1 cellular context compared by ENCODE assay signal in the genomic region with DNA sequence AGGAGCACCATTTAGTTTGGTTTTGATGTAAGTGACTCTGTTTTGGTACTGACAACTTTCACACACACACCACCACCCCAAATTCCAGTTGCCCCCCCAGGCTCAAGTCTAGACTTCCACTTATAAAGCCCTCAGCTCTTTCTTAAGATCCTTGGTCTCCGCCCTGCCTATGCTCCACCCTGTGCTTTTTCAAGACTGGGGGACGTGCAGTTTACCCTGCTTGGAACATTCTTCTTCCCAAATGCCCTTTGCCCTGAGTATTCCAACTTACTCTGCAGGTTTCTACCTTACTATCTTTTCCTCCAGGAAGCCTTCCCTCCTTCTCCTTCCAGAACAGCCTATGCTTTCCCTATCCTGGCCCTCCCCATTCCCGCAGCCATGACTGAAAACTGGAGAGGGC.
TF ChIP-seq lines count a peak whose summit lies in the region.

No MANE protein-coding gene starts in this region.

TF ChIP-seq in endothelial cell of umbilical vein, 7 proteins besides CTCF, POLR2A, EP300 and RAD21:
- TF ChIP-seq, protein P1, sequence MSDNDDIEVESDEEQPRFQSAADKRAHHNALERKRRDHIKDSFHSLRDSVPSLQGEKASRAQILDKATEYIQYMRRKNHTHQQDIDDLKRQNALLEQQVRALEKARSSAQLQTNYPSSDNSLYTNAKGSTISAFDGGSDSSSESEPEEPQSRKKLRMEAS (IDR thresholded peaks at IDR 0.05; ENCODE audit: insufficient read depth, insufficient read length), result no peak
